ENCODE assay signal across 1 cellular context in genomic region chr12:19440019-19440858, GRCh38.
TF ChIP-seq lines count a peak whose summit lies in the region.

No MANE protein-coding gene starts in this region.

TF ChIP-seq in H1, 55 proteins besides CTCF, POLR2A, EP300 and RAD21 (continued from another document):
- TF ChIP-seq MAX (IDR thresholded peaks at IDR 0.05) (no peak; the same call in 1 of the 2 replicates), ASH2L (IDR thresholded peaks at IDR 0.05; ENCODE audit: low read length) (peak; percentile 84), POLR2AphosphoS5 (IDR thresholded peaks at IDR 0.05; ENCODE audit: low read depth, low read length) (peak; percentile 50; the same call in 1 of the 2 replicates), PHF8 (conservative IDR thresholded peaks at IDR 0.05; ENCODE audit: low read depth, low read length) (0 out of 2 replicates have a peak, but pooled peaks have one; percentile 17), SAP30 (IDR thresholded peaks at IDR 0.05; ENCODE audit: insufficient read depth, insufficient replicate concordance, low read length) (peak; percentile 92), HDAC2 (IDR thresholded peaks at IDR 0.05; ENCODE audit: borderline replicate concordance in 1 of 2, low read depth in 2 of 2, low read length in 2 of 2) (peak in 1 of 2 experiments; percentile 71; a peak in 1 of 4 replicates), TBP (IDR thresholded peaks at IDR 0.05; ENCODE audit: low read depth, low read length) (peak; percentile 26; the same call in 1 of the 2 replicates), KDM5A (IDR thresholded peaks at IDR 0.05; ENCODE audit: low read length) (0 out of 2 replicates have a peak, but pooled peaks have one; percentile 26), SIN3A (conservative IDR thresholded peaks at IDR 0.05 in 1 of 2, IDR thresholded peaks at IDR 0.05 in 1 of 2; ENCODE audit: low read depth in 1 of 2, low read length in 2 of 2) (peak; percentile 37 to 88; a peak in 2 of 4 replicates), YY1 (IDR thresholded peaks at IDR 0.05; ENCODE audit: low read depth, low read length) (peak; percentile 33; the same call in 1 of the 2 replicates), ATF3 (IDR thresholded peaks at IDR 0.05; ENCODE audit: insufficient read depth, low read depth, low read length) (no peak)
